ENCODE assay signal across 1 cellular context in the genomic region with DNA sequence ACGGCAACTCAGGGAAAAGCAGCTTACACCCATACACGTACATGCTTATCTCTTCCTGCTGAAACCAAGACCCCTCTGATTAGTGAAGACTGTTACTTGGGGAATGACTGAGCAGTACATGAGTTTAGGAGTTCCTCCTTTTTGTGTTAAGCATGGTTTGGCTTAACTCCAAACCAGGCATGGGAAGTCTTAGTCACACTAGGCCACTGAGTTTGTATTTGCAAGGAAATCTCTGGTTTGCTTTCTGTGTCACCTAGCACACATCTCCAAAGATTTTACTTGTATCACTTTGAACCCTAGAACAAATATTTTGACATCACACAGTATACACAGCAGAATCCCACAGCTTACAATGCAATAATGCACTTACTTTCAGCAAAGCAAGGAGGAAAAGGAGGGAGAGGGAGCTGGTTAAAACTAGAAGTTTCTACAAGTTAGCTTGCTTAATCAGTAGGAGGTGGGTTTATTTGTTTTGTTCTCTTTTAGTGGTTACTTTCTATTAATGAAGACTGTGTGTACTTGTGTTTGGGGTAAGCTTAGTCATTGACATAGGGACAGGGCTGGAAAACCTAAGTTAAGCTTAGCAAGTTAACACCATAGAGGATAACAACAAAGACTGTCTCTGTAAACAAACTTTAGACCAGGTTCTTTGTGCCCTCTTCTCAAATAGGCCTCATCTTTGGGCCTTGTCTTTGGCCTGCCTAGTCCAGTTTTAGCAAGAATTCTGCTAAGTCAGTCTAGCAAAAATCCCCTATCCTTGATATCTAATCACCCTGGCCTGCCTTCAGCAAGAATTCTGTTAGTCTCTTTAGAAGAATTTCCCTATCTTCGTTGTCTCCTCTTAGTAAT.
TF ChIP-seq lines count a peak whose summit lies in the region.

No MANE protein-coding gene starts in this region.

TF ChIP-seq in K562, 482 proteins besides CTCF, POLR2A, EP300 and RAD21 (continued from another document and continues in another):
- TF ChIP-seq, protein P1, sequence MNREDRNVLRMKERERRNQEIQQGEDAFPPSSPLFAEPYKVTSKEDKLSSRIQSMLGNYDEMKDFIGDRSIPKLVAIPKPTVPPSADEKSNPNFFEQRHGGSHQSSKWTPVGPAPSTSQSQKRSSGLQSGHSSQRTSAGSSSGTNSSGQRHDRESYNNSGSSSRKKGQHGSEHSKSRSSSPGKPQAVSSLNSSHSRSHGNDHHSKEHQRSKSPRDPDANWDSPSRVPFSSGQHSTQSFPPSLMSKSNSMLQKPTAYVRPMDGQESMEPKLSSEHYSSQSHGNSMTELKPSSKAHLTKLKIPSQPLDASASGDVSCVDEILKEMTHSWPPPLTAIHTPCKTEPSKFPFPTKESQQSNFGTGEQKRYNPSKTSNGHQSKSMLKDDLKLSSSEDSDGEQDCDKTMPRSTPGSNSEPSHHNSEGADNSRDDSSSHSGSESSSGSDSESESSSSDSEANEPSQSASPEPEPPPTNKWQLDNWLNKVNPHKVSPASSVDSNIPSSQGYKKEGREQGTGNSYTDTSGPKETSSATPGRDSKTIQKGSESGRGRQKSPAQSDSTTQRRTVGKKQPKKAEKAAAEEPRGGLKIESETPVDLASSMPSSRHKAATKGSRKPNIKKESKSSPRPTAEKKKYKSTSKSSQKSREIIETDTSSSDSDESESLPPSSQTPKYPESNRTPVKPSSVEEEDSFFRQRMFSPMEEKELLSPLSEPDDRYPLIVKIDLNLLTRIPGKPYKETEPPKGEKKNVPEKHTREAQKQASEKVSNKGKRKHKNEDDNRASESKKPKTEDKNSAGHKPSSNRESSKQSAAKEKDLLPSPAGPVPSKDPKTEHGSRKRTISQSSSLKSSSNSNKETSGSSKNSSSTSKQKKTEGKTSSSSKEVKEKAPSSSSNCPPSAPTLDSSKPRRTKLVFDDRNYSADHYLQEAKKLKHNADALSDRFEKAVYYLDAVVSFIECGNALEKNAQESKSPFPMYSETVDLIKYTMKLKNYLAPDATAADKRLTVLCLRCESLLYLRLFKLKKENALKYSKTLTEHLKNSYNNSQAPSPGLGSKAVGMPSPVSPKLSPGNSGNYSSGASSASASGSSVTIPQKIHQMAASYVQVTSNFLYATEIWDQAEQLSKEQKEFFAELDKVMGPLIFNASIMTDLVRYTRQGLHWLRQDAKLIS (CRISPR knock-in tag; IDR thresholded peaks at IDR 0.05) = no peak
- TF ChIP-seq ERF (CRISPR knock-in tag; IDR thresholded peaks at IDR 0.05) (no peak), POLR2AphosphoS2 (IDR thresholded peaks at IDR 0.05; ENCODE audit: low read length) (no peak), FOXA3 (CRISPR knock-in tag; conservative IDR thresholded peaks at IDR 0.05 in 1 of 2, IDR thresholded peaks at IDR 0.05 in 1 of 2) (no peak), XRCC4 (IDR thresholded peaks at IDR 0.05; ENCODE audit: extremely low read depth, insufficient read depth, insufficient read length) (no peak), ZNF253 (CRISPR knock-in tag; conservative IDR thresholded peaks at IDR 0.05) (no peak), NCOA6 (IDR thresholded peaks at IDR 0.05) (no peak), RFX7 (CRISPR knock-in tag; IDR thresholded peaks at IDR 0.05) (no peak), SAP30 (IDR thresholded peaks at IDR 0.05; ENCODE audit: borderline replicate concordance, insufficient read depth, low read depth, low read length, poor library complexity, severe bottlenecking) (no peak), XRCC5 (IDR thresholded peaks at IDR 0.05; ENCODE audit: low read depth, low read length) (no peak), IFI16 (CRISPR knock-in tag; IDR thresholded peaks at IDR 0.05) (no peak), E2F3 (CRISPR knock-in tag; IDR thresholded peaks at IDR 0.05) (no peak), ZNF232 (CRISPR knock-in tag; IDR thresholded peaks at IDR 0.05) (no peak), ZBTB17 (CRISPR knock-in tag; IDR thresholded peaks at IDR 0.05) (no peak), ZNF316 (IDR thresholded peaks at IDR 0.05) (peak; percentile 74), ZNF146 (CRISPR knock-in tag; IDR thresholded peaks at IDR 0.05; ENCODE audit: unreplicated experiment) (no peak), FOXJ2 (tag; IDR thresholded peaks at IDR 0.05) (peak; percentile 71), EWSR1 (IDR thresholded peaks at IDR 0.05; ENCODE audit: borderline replicate concordance, low read depth, partially characterized antibody) (no peak), NFYB (IDR thresholded peaks at IDR 0.05; ENCODE audit: extremely low read depth, insufficient read length) (no peak), SMAD4 (CRISPR knock-in tag; conservative IDR thresholded peaks at IDR 0.05) (no peak), WHSC1 (IDR thresholded peaks at IDR 0.05; ENCODE audit: low read length) (no peak), SNRNP70 (optimal IDR thresholded peaks at IDR 0.05; ENCODE audit: low read depth, low read length) (no peak), ETV6 (IDR thresholded peaks at IDR 0.05; ENCODE audit: borderline replicate concordance in 1 of 2, low read depth in 2 of 2, low read length in 1 of 2) (no peak), ETV6 (CRISPR knock-in tag; IDR thresholded peaks at IDR 0.05; ENCODE audit: borderline replicate concordance) (no peak), NRF1 (conservative IDR thresholded peaks at IDR 0.05 in 1 of 2, IDR thresholded peaks at IDR 0.05 in 1 of 2) (0 out of 4 replicates have a peak, but pooled peaks of 1 of the 2 experiments have one; percentile 17), NFIX (CRISPR knock-in tag; IDR thresholded peaks at IDR 0.05; ENCODE audit: low read depth) (no peak)
- TF ChIP-seq, protein P2, sequence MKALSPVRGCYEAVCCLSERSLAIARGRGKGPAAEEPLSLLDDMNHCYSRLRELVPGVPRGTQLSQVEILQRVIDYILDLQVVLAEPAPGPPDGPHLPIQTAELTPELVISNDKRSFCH (CRISPR knock-in tag; IDR thresholded peaks at IDR 0.05) = no peak
- TF ChIP-seq, protein P2 (tag; IDR thresholded peaks at IDR 0.05) = no peak
- TF ChIP-seq, protein P3, sequence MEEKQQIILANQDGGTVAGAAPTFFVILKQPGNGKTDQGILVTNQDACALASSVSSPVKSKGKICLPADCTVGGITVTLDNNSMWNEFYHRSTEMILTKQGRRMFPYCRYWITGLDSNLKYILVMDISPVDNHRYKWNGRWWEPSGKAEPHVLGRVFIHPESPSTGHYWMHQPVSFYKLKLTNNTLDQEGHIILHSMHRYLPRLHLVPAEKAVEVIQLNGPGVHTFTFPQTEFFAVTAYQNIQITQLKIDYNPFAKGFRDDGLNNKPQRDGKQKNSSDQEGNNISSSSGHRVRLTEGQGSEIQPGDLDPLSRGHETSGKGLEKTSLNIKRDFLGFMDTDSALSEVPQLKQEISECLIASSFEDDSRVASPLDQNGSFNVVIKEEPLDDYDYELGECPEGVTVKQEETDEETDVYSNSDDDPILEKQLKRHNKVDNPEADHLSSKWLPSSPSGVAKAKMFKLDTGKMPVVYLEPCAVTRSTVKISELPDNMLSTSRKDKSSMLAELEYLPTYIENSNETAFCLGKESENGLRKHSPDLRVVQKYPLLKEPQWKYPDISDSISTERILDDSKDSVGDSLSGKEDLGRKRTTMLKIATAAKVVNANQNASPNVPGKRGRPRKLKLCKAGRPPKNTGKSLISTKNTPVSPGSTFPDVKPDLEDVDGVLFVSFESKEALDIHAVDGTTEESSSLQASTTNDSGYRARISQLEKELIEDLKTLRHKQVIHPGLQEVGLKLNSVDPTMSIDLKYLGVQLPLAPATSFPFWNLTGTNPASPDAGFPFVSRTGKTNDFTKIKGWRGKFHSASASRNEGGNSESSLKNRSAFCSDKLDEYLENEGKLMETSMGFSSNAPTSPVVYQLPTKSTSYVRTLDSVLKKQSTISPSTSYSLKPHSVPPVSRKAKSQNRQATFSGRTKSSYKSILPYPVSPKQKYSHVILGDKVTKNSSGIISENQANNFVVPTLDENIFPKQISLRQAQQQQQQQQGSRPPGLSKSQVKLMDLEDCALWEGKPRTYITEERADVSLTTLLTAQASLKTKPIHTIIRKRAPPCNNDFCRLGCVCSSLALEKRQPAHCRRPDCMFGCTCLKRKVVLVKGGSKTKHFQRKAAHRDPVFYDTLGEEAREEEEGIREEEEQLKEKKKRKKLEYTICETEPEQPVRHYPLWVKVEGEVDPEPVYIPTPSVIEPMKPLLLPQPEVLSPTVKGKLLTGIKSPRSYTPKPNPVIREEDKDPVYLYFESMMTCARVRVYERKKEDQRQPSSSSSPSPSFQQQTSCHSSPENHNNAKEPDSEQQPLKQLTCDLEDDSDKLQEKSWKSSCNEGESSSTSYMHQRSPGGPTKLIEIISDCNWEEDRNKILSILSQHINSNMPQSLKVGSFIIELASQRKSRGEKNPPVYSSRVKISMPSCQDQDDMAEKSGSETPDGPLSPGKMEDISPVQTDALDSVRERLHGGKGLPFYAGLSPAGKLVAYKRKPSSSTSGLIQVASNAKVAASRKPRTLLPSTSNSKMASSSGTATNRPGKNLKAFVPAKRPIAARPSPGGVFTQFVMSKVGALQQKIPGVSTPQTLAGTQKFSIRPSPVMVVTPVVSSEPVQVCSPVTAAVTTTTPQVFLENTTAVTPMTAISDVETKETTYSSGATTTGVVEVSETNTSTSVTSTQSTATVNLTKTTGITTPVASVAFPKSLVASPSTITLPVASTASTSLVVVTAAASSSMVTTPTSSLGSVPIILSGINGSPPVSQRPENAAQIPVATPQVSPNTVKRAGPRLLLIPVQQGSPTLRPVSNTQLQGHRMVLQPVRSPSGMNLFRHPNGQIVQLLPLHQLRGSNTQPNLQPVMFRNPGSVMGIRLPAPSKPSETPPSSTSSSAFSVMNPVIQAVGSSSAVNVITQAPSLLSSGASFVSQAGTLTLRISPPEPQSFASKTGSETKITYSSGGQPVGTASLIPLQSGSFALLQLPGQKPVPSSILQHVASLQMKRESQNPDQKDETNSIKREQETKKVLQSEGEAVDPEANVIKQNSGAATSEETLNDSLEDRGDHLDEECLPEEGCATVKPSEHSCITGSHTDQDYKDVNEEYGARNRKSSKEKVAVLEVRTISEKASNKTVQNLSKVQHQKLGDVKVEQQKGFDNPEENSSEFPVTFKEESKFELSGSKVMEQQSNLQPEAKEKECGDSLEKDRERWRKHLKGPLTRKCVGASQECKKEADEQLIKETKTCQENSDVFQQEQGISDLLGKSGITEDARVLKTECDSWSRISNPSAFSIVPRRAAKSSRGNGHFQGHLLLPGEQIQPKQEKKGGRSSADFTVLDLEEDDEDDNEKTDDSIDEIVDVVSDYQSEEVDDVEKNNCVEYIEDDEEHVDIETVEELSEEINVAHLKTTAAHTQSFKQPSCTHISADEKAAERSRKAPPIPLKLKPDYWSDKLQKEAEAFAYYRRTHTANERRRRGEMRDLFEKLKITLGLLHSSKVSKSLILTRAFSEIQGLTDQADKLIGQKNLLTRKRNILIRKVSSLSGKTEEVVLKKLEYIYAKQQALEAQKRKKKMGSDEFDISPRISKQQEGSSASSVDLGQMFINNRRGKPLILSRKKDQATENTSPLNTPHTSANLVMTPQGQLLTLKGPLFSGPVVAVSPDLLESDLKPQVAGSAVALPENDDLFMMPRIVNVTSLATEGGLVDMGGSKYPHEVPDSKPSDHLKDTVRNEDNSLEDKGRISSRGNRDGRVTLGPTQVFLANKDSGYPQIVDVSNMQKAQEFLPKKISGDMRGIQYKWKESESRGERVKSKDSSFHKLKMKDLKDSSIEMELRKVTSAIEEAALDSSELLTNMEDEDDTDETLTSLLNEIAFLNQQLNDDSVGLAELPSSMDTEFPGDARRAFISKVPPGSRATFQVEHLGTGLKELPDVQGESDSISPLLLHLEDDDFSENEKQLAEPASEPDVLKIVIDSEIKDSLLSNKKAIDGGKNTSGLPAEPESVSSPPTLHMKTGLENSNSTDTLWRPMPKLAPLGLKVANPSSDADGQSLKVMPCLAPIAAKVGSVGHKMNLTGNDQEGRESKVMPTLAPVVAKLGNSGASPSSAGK (IDR thresholded peaks at IDR 0.05) = peak; percentile 25; the same call in 1 of the 2 replicates
- TF ChIP-seq, protein P4, sequence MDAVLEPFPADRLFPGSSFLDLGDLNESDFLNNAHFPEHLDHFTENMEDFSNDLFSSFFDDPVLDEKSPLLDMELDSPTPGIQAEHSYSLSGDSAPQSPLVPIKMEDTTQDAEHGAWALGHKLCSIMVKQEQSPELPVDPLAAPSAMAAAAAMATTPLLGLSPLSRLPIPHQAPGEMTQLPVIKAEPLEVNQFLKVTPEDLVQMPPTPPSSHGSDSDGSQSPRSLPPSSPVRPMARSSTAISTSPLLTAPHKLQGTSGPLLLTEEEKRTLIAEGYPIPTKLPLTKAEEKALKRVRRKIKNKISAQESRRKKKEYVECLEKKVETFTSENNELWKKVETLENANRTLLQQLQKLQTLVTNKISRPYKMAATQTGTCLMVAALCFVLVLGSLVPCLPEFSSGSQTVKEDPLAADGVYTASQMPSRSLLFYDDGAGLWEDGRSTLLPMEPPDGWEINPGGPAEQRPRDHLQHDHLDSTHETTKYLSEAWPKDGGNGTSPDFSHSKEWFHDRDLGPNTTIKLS (IDR thresholded peaks at IDR 0.05; ENCODE audit: borderline replicate concordance, low read depth) = no peak
- TF ChIP-seq, protein P5, sequence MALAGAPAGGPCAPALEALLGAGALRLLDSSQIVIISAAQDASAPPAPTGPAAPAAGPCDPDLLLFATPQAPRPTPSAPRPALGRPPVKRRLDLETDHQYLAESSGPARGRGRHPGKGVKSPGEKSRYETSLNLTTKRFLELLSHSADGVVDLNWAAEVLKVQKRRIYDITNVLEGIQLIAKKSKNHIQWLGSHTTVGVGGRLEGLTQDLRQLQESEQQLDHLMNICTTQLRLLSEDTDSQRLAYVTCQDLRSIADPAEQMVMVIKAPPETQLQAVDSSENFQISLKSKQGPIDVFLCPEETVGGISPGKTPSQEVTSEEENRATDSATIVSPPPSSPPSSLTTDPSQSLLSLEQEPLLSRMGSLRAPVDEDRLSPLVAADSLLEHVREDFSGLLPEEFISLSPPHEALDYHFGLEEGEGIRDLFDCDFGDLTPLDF (CRISPR knock-in tag; IDR thresholded peaks at IDR 0.05) = no peak
